13 cellular contexts compared by ENCODE assay signal in the genomic region with DNA sequence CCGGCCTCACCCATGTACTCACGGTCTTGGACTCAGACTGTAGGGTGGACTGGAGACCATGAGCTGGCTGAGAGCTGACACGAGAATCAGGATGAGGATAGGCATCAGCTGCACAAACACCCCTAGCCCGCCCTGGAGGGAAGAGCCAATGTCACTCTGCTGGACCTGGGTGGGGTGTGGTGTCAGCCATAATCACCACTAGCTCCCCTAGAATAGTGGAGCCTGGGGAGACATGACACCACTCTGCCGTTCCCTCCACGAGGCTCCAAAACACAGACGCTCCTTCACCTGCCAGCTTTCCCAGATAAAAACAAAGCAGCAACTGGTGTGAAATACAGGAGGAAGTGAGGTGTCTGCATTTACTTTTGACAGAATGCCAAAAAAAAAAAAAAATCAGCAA.
"Had no signal": no experiment of that assay in that cellular context is flagged by ENCODE, and none has a peak within 500 bp of the region (broad histone marks: within the 10 kb centered on the region; RNA-seq: fewer than 3 reads in every experiment).

No MANE protein-coding gene starts in this region.

- H3K27me3 Mint-ChIP-seq: activated CD4-positive, alpha-beta memory T cell treated with anti-CD3 and anti-CD28 coated beads, Interleukin-2, amount 10 ng/mL, durations not matched to agents 7 days and 5 days; activated naive CD8-positive, alpha-beta T cell treated with anti-CD3 and anti-CD28 coated beads, Interleukin-2, amount 10 ng/mL, durations not matched to agents 7 days and 5 days; naive thymus-derived CD8-positive, alpha-beta T cell had no signal

- H3K9me3 ChIP-seq: gastroesophageal sphincter, sigmoid colon had no signal

- H3K4me3 ChIP-seq: coronary artery, gastroesophageal sphincter, sigmoid colon had no signal

- H3K4me3 Mint-ChIP-seq: activated CD4-positive, alpha-beta memory T cell treated with anti-CD3 and anti-CD28 coated beads, Interleukin-2, amount 10 ng/mL, durations not matched to agents 7 days and 5 days; activated naive CD8-positive, alpha-beta T cell treated with anti-CD3 and anti-CD28 coated beads, Interleukin-2, amount 10 ng/mL, durations not matched to agents 7 days and 5 days; activated T-helper 1 cell treated with anti-CD3 and anti-CD28 coated beads, Interleukin-12 subunit alpha, Interleukin-12 subunit beta, Interleukin-2, Interleukin-4 antibody, amounts not matched to agents 30 ng/mL and 10 ng/mL and 1 ng/mL, durations not matched to agents 14 hours and 24 hours and 36 hours; naive thymus-derived CD8-positive, alpha-beta T cell; WTC11 had no signal

- H3K9me3 Mint-ChIP-seq: activated CD4-positive, alpha-beta memory T cell treated with anti-CD3 and anti-CD28 coated beads, Interleukin-2, amount 10 ng/mL, durations not matched to agents 7 days and 5 days; activated naive CD8-positive, alpha-beta T cell treated with anti-CD3 and anti-CD28 coated beads, Interleukin-2, amount 10 ng/mL, durations not matched to agents 7 days and 5 days; activated T-helper 1 cell treated with anti-CD3 and anti-CD28 coated beads, Interleukin-12 subunit alpha, Interleukin-12 subunit beta, Interleukin-2, Interleukin-4 antibody, amounts not matched to agents 30 ng/mL and 10 ng/mL and 1 ng/mL, durations not matched to agents 14 hours and 24 hours and 36 hours; naive thymus-derived CD8-positive, alpha-beta T cell; WTC11 had no signal

- H3K27me3 ChIP-seq: gastroesophageal sphincter, sigmoid colon had no signal

- H3K27ac Mint-ChIP-seq: activated CD4-positive, alpha-beta memory T cell treated with anti-CD3 and anti-CD28 coated beads, Interleukin-2, amount 10 ng/mL, durations not matched to agents 7 days and 5 days; activated naive CD8-positive, alpha-beta T cell treated with anti-CD3 and anti-CD28 coated beads, Interleukin-2, amount 10 ng/mL, durations not matched to agents 7 days and 5 days; activated T-helper 1 cell treated with anti-CD3 and anti-CD28 coated beads, Interleukin-12 subunit alpha, Interleukin-12 subunit beta, Interleukin-2, Interleukin-4 antibody, amounts not matched to agents 30 ng/mL and 10 ng/mL and 1 ng/mL, durations not matched to agents 14 hours and 24 hours and 36 hours; WTC11 had no signal

- DNase-seq: activated CD4-positive, alpha-beta memory T cell treated with anti-CD3 and anti-CD28 coated beads, Interleukin-2, amount 10 ng/mL, durations not matched to agents 7 days and 5 days; activated CD4-positive, alpha-beta T cell treated with anti-CD3 and anti-CD28 coated beads for 4 hours; activated gamma-delta T cell treated with Interleukin-2 at 50 U/mL for 16 hours; activated naive CD8-positive, alpha-beta T cell treated with anti-CD3 and anti-CD28 coated beads, Interleukin-2, amount 10 ng/mL, durations not matched to agents 7 days and 5 days; mesendoderm; naive thymus-derived CD8-positive, alpha-beta T cell; sigmoid colon; stimulated activated naive CD4-positive, alpha-beta T cell; SW 1271 had no signal

- ATAC-seq: gastroesophageal sphincter; naive thymus-derived CD8-positive, alpha-beta T cell; WTC11 had no signal

- H3K27ac ChIP-seq: gastroesophageal sphincter, sigmoid colon had no signal
